ENCODE assay signal across 8 cellular contexts in the genomic region with DNA sequence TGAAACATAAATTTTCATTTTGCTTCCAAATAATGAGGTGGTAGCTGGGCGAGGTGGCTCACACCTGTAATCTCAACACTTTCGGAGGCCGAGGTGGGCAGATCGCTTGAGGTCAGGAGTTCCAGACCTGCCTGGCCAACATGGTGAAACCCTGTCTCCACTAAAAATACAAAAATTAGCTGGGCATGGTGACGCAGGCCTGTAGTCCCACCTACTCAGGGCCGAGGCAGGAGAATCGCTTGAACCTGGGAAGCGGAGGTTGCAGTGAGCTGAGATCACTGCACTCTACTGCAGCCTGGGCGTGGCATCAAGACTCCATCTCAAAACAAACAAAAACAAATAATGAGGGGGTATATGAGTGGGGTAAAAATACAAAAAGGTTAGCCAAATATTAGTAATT. TPM values are rescaled to one million over a fixed set of nuclear protein-coding genes. Genes with fewer than 3 reads are reported as not detected.
DNase-seq lines count a peak whose midpoint lies in the region; ATAC-seq and TF ChIP-seq lines count a peak whose summit lies in the region.
"Not testable (repeated sequence)": the region's sequence is repeated elsewhere in the genome, so short reads cannot be mapped to it uniquely, and the experiment has no call there.

No MANE protein-coding gene starts in this region.

- intact Hi-C loops in activated T-helper 1 cell treated with anti-CD3 and anti-CD28 coated beads, Interleukin-12 subunit alpha, Interleukin-12 subunit beta, Interleukin-2, Interleukin-4 antibody, amounts not matched to agents 30 ng/mL and 10 ng/mL and 1 ng/mL, durations not matched to agents 14 hours and 24 hours and 36 hours (cut with micrococcal nuclease), result loop anchor here (2.0 kb wide), 3 partner anchors 47 to 681 kb away; a partner anchor contains a TSS
- intact Hi-C loops in heart right ventricle (cut with DNase I), result not testable (repeated sequence)
- intact Hi-C loops in natural killer cell (cut with micrococcal nuclease), result loop anchor here (2.0 to 5.0 kb wide), 3 partner anchors 55 to 207 kb away; a partner anchor contains a TSS

- H3K36me3 ChIP-seq in BLaER1 treated with 17β-estradiol and CSF1 and Interleukin-3, amounts not matched to agents 10 nM and 100 nM, result peaks cover 41 to 66% (median 60%) of the 10 kb centered on the region in 11 experiments
- H3K36me3 ChIP-seq in Peyer's patch (peaks cover 0 to 36% (median 0%) of the 10 kb centered on the region in 3 donors), heart right ventricle (peaks cover 0 to 52% (median 14%) of the 10 kb centered on the region in 9 donors)

- peaks cover 16% of the 10 kb centered on the region for H3K4me1 Mint-ChIP-seq in activated T-helper 1 cell treated with anti-CD3 and anti-CD28 coated beads, Interleukin-12 subunit alpha, Interleukin-12 subunit beta, Interleukin-2, Interleukin-4 antibody, amounts not matched to agents 30 ng/mL and 10 ng/mL and 1 ng/mL, durations not matched to agents 14 hours and 24 hours and 36 hours (ENCODE audit: low read depth)
- H3K4me1 Mint-ChIP-seq in natural killer cell, result peaks cover 18 to 20% of the 10 kb centered on the region in 2 donors
- H3K4me1 Mint-ChIP-seq in stimulated activated naive CD8-positive, alpha-beta T cell treated with anti-CD3 and anti-CD28 coated beads, Interleukin-15, Interleukin-2, amounts not matched to agents 100 ng/mL and 50 ng/mL, for 24 hours (ENCODE audit: low read depth), result peaks cover 17% of the 10 kb centered on the region

- H3K4me1 ChIP-seq in BLaER1 treated with 17β-estradiol and CSF1 and Interleukin-3, amounts not matched to agents 10 nM and 100 nM, result peaks cover 23 to 45% (median 31%) of the 10 kb centered on the region in 10 experiments
- H3K4me1 ChIP-seq in Peyer's patch, result peaks cover 0 to 40% (median 7%) of the 10 kb centered on the region in 4 donors
- peaks cover 3 to 39% (median 15%) of the 10 kb centered on the region in 9 donors for H3K4me1 ChIP-seq in heart right ventricle

- H3K4me2 ChIP-seq in BLaER1 treated with 17β-estradiol and CSF1 and Interleukin-3, amounts not matched to agents 10 nM and 100 nM, result peak overlapping the region; percentile 84 to 95 (median 87)

- DNase-seq in HL-60 (ENCODE audit: low read depth in 1 of 2, low spot score in 1 of 2); Peyer's patch; activated T-helper 1 cell treated with anti-CD3 and anti-CD28 coated beads, Interleukin-12 subunit alpha, Interleukin-12 subunit beta, Interleukin-2, Interleukin-4 antibody, amounts not matched to agents 30 ng/mL and 10 ng/mL and 1 ng/mL, durations not matched to agents 14 hours and 24 hours and 36 hours (ENCODE audit: low spot score); coronary artery (ENCODE audit: low spot score); heart right ventricle; natural killer cell: not testable (repeated sequence)

- peak overlapping the region in 10 of 11 experiments; percentile 86 to 96 (median 92); a peak in 17 of 22 replicates for H3K27ac ChIP-seq in BLaER1 treated with 17β-estradiol and CSF1 and Interleukin-3, amounts not matched to agents 10 nM and 100 nM
- not testable (repeated sequence) for H3K27ac ChIP-seq in HL-60 (replicated peaks); coronary artery
- H3K27ac ChIP-seq in Peyer's patch (peak overlapping the region in 2 of 4 donors; percentile 89), heart right ventricle (peak overlapping the region in 2 of 10 donors; percentile 92 to 93)

- 90 to 92% methylated on average over 9 of the region's 9 CpGs for WGBS in heart right ventricle, 2 donors

- not testable (repeated sequence) for TF ChIP-seq CTCF in HL-60 (IDR thresholded peaks at IDR 0.05; ENCODE audit: insufficient read depth, low read length); Peyer's patch (IDR thresholded peaks at IDR 0.05); coronary artery (IDR thresholded peaks at IDR 0.05); heart right ventricle (IDR thresholded peaks at IDR 0.05); natural killer cell (IDR thresholded peaks at IDR 0.05)

- not testable (repeated sequence) for H3K9me3 Mint-ChIP-seq in activated T-helper 1 cell treated with anti-CD3 and anti-CD28 coated beads, Interleukin-12 subunit alpha, Interleukin-12 subunit beta, Interleukin-2, Interleukin-4 antibody, amounts not matched to agents 30 ng/mL and 10 ng/mL and 1 ng/mL, durations not matched to agents 14 hours and 24 hours and 36 hours; natural killer cell; stimulated activated naive CD8-positive, alpha-beta T cell treated with anti-CD3 and anti-CD28 coated beads, Interleukin-15, Interleukin-2, amounts not matched to agents 100 ng/mL and 50 ng/mL, for 24 hours

- H3K27me3 Mint-ChIP-seq in activated T-helper 1 cell treated with anti-CD3 and anti-CD28 coated beads, Interleukin-12 subunit alpha, Interleukin-12 subunit beta, Interleukin-2, Interleukin-4 antibody, amounts not matched to agents 30 ng/mL and 10 ng/mL and 1 ng/mL, durations not matched to agents 14 hours and 24 hours and 36 hours (ENCODE audit: insufficient read depth); natural killer cell (ENCODE audit: low read depth in 2 of 2); stimulated activated naive CD8-positive, alpha-beta T cell treated with anti-CD3 and anti-CD28 coated beads, Interleukin-15, Interleukin-2, amounts not matched to agents 100 ng/mL and 50 ng/mL, for 24 hours: not testable (repeated sequence)

- H3K4me3 ChIP-seq in BLaER1 treated with 17β-estradiol and CSF1 and Interleukin-3, amounts not matched to agents 10 nM and 100 nM, result peak overlapping the region; percentile 78 to 91 (median 86)
- H3K4me3 ChIP-seq in HL-60 (replicated peaks; ENCODE audit: insufficient read depth, low read length) (peak overlapping the region; percentile 63), Peyer's patch (peak overlapping the region in 3 of 4 donors; percentile 68 to 85 (median 69)), coronary artery (peak overlapping the region; percentile 85), heart right ventricle (peak overlapping the region in 8 of 10 donors; percentile 65 to 94 (median 86))

- TF ChIP-seq POLR2A in Peyer's patch (IDR thresholded peaks at IDR 0.05), result not testable (repeated sequence)

- not testable (repeated sequence) for ATAC-seq in heart right ventricle, natural killer cell

- H3K9me3 ChIP-seq in BLaER1 treated with 17β-estradiol and CSF1 and Interleukin-3, amounts not matched to agents 10 nM and 100 nM (replicated peaks in 1 of 11); Peyer's patch; heart right ventricle: not testable (repeated sequence)

- H4K20me1 ChIP-seq in BLaER1 treated with 17β-estradiol and CSF1 and Interleukin-3, amounts not matched to agents 10 nM and 100 nM, result peaks cover 0 to 44% (median 6%) of the 10 kb centered on the region in 11 experiments; a peak in 8 of 22 replicates

- H3K27me3 ChIP-seq in BLaER1 treated with 17β-estradiol and CSF1 and Interleukin-3, amounts not matched to agents 10 nM and 100 nM; HL-60 (ENCODE audit: insufficient read depth, poor library complexity, severe bottlenecking); Peyer's patch; heart right ventricle: not testable (repeated sequence)

- peaks cover 16% of the 10 kb centered on the region for H3K36me3 Mint-ChIP-seq in activated T-helper 1 cell treated with anti-CD3 and anti-CD28 coated beads, Interleukin-12 subunit alpha, Interleukin-12 subunit beta, Interleukin-2, Interleukin-4 antibody, amounts not matched to agents 30 ng/mL and 10 ng/mL and 1 ng/mL, durations not matched to agents 14 hours and 24 hours and 36 hours (ENCODE audit: low read depth)
- not testable (repeated sequence) for H3K36me3 Mint-ChIP-seq in natural killer cell
- peaks cover 16% of the 10 kb centered on the region for H3K36me3 Mint-ChIP-seq in stimulated activated naive CD8-positive, alpha-beta T cell treated with anti-CD3 and anti-CD28 coated beads, Interleukin-15, Interleukin-2, amounts not matched to agents 100 ng/mL and 50 ng/mL, for 24 hours (ENCODE audit: low read depth)

- peak overlapping the region; percentile 72 for H3K27ac Mint-ChIP-seq in activated T-helper 1 cell treated with anti-CD3 and anti-CD28 coated beads, Interleukin-12 subunit alpha, Interleukin-12 subunit beta, Interleukin-2, Interleukin-4 antibody, amounts not matched to agents 30 ng/mL and 10 ng/mL and 1 ng/mL, durations not matched to agents 14 hours and 24 hours and 36 hours
- peak overlapping the region; percentile 96 to 97 for H3K27ac Mint-ChIP-seq in natural killer cell
- H3K27ac Mint-ChIP-seq in stimulated activated naive CD8-positive, alpha-beta T cell treated with anti-CD3 and anti-CD28 coated beads, Interleukin-15, Interleukin-2, amounts not matched to agents 100 ng/mL and 50 ng/mL, for 24 hours, result peak overlapping the region; percentile 95

- H3K9ac ChIP-seq in BLaER1 treated with 17β-estradiol and CSF1 and Interleukin-3, amounts not matched to agents 10 nM and 100 nM, result peak overlapping the region; percentile 88 to 95 (median 92)

- H3K4me3 Mint-ChIP-seq in activated T-helper 1 cell treated with anti-CD3 and anti-CD28 coated beads, Interleukin-12 subunit alpha, Interleukin-12 subunit beta, Interleukin-2, Interleukin-4 antibody, amounts not matched to agents 30 ng/mL and 10 ng/mL and 1 ng/mL, durations not matched to agents 14 hours and 24 hours and 36 hours, result peak overlapping the region; percentile 98
- peak overlapping the region; percentile 92 for H3K4me3 Mint-ChIP-seq in natural killer cell
- peak overlapping the region; percentile 93 for H3K4me3 Mint-ChIP-seq in stimulated activated naive CD8-positive, alpha-beta T cell treated with anti-CD3 and anti-CD28 coated beads, Interleukin-15, Interleukin-2, amounts not matched to agents 100 ng/mL and 50 ng/mL, for 24 hours

RNA-seq across cellular contexts. Expression of a gene that starts 1.1 kb away (rescaled TPM):
- total RNA-seq in Peyer's patch, result 100 to 1,000 TPM in 1 of 4 donors, 10 to 100 TPM in 3; 21.5 to 110 (median 33.1) TPM
- 120 and 127 TPM in 2 replicates for total RNA-seq in activated T-helper 1 cell treated with anti-CD3 and anti-CD28 coated beads, Interleukin-12 subunit alpha, Interleukin-12 subunit beta, Interleukin-2, Interleukin-4 antibody, amounts not matched to agents 30 ng/mL and 10 ng/mL and 1 ng/mL, durations not matched to agents 14 hours and 24 hours and 36 hours
- total RNA-seq in heart right ventricle, result 10 to 100 TPM; 41.5 to 61.6 (median 50.4) TPM
- 100 to 1,000 TPM in 1 of 2 donors, 10 to 100 TPM in 1; 67.0 to 139 TPM for polyA plus RNA-seq in heart right ventricle
- 100 to 1,000 TPM; 163 to 187 (median 180) TPM for total RNA-seq in natural killer cell

RNA-seq across cellular contexts. Expression of a gene that starts 31.3 kb away (rescaled TPM):
- 10 to 100 TPM; 38.0 to 44.3 (median 42.8) TPM for total RNA-seq in Peyer's patch
- total RNA-seq in activated T-helper 1 cell treated with anti-CD3 and anti-CD28 coated beads, Interleukin-12 subunit alpha, Interleukin-12 subunit beta, Interleukin-2, Interleukin-4 antibody, amounts not matched to agents 30 ng/mL and 10 ng/mL and 1 ng/mL, durations not matched to agents 14 hours and 24 hours and 36 hours, result 112 and 137 TPM in 2 replicates
- total RNA-seq in heart right ventricle, result 100 to 1,000 TPM in 3 of 10 donors, 10 to 100 TPM in 7; 85.0 to 113 (median 94.6) TPM
- polyA plus RNA-seq in heart right ventricle, result 10 to 100 TPM; 40.0 to 54.4 TPM
- 10 to 100 TPM; 59.5 to 72.3 (median 60.2) TPM for total RNA-seq in natural killer cell
